In the genomic region with DNA sequence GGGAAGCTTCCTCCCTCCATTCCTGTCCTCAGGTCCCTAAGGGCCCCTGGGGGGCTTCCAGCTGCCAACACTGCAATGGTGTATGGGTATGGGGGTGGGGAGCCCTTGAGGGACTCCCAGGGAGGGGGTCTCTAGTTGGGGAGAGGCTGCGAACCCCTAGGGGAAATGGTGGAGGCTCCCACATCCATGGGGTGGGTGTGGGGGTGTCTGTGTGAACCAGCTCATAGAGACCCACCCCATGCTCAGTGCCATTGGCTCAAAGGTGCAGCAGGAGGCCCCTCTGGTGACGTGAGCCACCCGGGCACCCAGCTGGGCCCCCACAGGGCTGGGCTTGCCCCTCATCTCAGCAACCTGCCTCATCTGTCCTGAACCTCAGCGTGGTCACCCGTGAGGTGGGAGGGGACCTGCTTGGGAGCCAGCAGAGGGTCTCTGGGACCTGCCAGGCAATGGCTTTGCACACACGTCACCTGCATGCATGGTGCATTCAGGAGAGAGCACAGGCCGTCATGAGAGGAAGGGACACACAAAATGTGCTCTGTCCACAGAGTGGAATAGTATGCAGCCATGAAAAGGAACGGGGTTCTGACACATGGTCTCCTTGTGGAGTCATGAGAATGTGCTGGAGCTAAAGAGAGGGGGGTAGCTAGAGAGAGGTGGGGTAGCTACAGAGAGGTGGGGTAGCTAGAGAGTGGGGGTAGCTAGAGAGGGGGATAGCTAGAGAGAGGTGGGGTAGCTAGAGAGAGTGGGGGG, we compare ENCODE assay signal across 1 cellular context.
TF ChIP-seq lines count a peak whose summit lies in the region.

No MANE protein-coding gene starts in this region.

TF ChIP-seq in K562, 482 proteins besides CTCF, POLR2A, EP300 and RAD21:
- TF ChIP-seq RBM25 (IDR thresholded peaks at IDR 0.05; ENCODE audit: low read depth, low read length, severe bottlenecking) (peak; percentile 56), BCOR (IDR thresholded peaks at IDR 0.05) (peak; percentile 49; the same call in 1 of the 2 replicates), KDM1A (IDR thresholded peaks at IDR 0.05) (0 out of 4 replicates have a peak, but pooled peaks have one; percentile 12 to 18), GTF2F1 (IDR thresholded peaks at IDR 0.05; ENCODE audit: low read depth, low read length) (no peak), NFYB (IDR thresholded peaks at IDR 0.05; ENCODE audit: extremely low read depth, insufficient read length) (no peak), RCOR1 (IDR thresholded peaks at IDR 0.05; ENCODE audit: borderline replicate concordance in 1 of 2, low read depth in 2 of 2, low read length in 2 of 2) (no peak), NELFE (IDR thresholded peaks at IDR 0.05; ENCODE audit: insufficient read depth, insufficient read length) (no peak), NR2C2 (CRISPR knock-in tag; IDR thresholded peaks at IDR 0.05) (no peak), NR2C2 (tag; IDR thresholded peaks at IDR 0.05) (no peak), ZNF146 (CRISPR knock-in tag; IDR thresholded peaks at IDR 0.05; ENCODE audit: unreplicated experiment) (peak; percentile 99), RBM14 (IDR thresholded peaks at IDR 0.05; ENCODE audit: borderline replicate concordance, insufficient read depth, low read depth, low read length) (no peak), ZNF699 (CRISPR knock-in tag; IDR thresholded peaks at IDR 0.05; ENCODE audit: insufficient replicate concordance) (no peak)
